In the genomic region with DNA sequence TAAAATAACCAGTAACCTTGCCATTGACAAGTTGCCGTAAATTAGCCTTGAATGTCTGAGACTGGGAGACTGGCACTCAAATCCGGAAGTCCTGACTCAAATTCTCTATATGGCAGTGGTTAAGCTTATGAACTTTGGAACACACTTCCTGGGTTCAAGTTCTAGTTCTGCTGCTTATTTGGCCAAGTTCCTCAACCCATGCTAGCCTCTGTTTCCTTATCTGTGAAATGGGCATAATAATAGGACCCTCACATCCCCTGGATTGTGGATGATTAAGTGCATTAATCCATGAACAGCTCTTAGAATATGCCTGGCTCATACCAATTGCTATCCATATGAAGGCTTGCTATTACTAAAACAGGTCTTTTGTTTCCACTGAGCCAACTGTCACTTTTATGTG, we compare ENCODE assay signal across 12 cellular contexts.
DNase-seq lines count a peak whose midpoint lies in the region; ATAC-seq and FAIRE-seq lines count a peak whose summit lies in the region.
"Had no signal": no experiment of that assay in that cellular context is flagged by ENCODE, and none has a peak within 500 bp of the region (broad histone marks: within the 10 kb centered on the region; RNA-seq: fewer than 3 reads in every experiment).

No MANE protein-coding gene starts in this region.

- no peak for FAIRE-seq in RCC 7860 (lab: Jason Lieb, UNC)

- peak; percentile 38 for ATAC-seq in GM18868 (IDR thresholded peaks at IDR 0.05; ENCODE audit: unreplicated experiment)
- peak; percentile 22 for ATAC-seq in GM21515 (IDR thresholded peaks at IDR 0.05; ENCODE audit: unreplicated experiment)
- ATAC-seq in HG03039 (IDR thresholded peaks at IDR 0.05; ENCODE audit: unreplicated experiment): peak; percentile 31
- ATAC-seq in HG03575 (IDR thresholded peaks at IDR 0.05; ENCODE audit: extremely low read depth, insufficient number of reproducible peaks, low FRiP score, unreplicated experiment): peak; percentile 17
- ATAC-seq: esophagus mucosa had no signal

- DNase-seq in RCC 7860 (ENCODE audit: low spot score): no peak
- DNase-seq in H4 (ENCODE audit: low spot score): no peak
- no peak for DNase-seq in NCI-H446 (lab: John Stamatoyannopoulos, UW)
- DNase-seq in activated T-cell treated with anti-CD3 and anti-CD28 coated beads for 4 hours: no peak
- DNase-seq: NCI-H1417; stimulated activated CD4-positive, alpha-beta T cell treated with anti-CD3 and anti-CD28 coated beads, Interleukin-2, amount 100 ng/mL, for 24 hours; stomach had no signal
